Comparison of ENCODE assay signal across 8 cellular contexts in genomic region chr19:2270157-2270571, GRCh38. TPM values are rescaled to one million over a fixed set of nuclear protein-coding genes. Genes with fewer than 3 reads are reported as not detected.
DNase-seq lines count a peak whose midpoint lies in the region; ATAC-seq, FAIRE-seq and TF ChIP-seq lines count a peak whose summit lies in the region.

No MANE protein-coding gene starts in this region.

- H3K9ac ChIP-seq in MM.1S (ENCODE audit: low read length), result peak overlapping the region; percentile 97
- peak overlapping the region; percentile 92 to 98 for H3K9ac ChIP-seq in K562 (ENCODE audit: insufficient read depth in 1 of 2, low read depth in 2 of 2, low read length in 2 of 2)
- H3K9ac ChIP-seq in keratinocyte (ENCODE audit: control insufficient read depth, extremely low read depth, insufficient read depth, low read length), result peak overlapping the region; percentile 93

- CTCF ChIA-PET in AG04450 (lab: Charles Lee), result interaction anchor here (1.4 kb wide), 1 partner anchor 114 kb away, joined by 3 read pairs; no protein-coding TSS in a partner anchor
- CTCF ChIA-PET in K562 (lab: Yijun Ruan, JAX; ENCODE audit: low intra/inter-chr PET ratio), result no interaction called here

- no peak for TF ChIP-seq RAD21 in K562 (CRISPR knock-in tag; conservative IDR thresholded peaks at IDR 0.05 in 1 of 2, IDR thresholded peaks at IDR 0.05 in 1 of 2)

- no peak for FAIRE-seq in K562 (lab: Jason Lieb, UNC)
- FAIRE-seq in keratinocyte (lab: Jason Lieb, UNC), result no peak

- POLR2A ChIA-PET in AG04450 (lab: Yijun Ruan, JAX), result interaction anchor here (0.6 to 1.7 kb wide), 6 partner anchors 12 to 206 kb away, joined by 3 to 7 read pairs (median 3); partner anchors contain the start of genes GADD45B, PEAK3 and PLEKHJ1
- POLR2A ChIA-PET in K562 (lab: Yijun Ruan, JAX), result interaction anchor here (0.5 to 7.0 kb wide), 23 partner anchors 8 to 305 kb away, joined by 3 to 86 read pairs (median 4); partner anchors contain the start of genes AMH, PEAK3 and PLEKHJ1

- WGBS in K562 (ENCODE audit: insufficient coverage, low coverage, missing lambda C conversion rate), result under 1% methylated on average over 22 of the region's 51 CpGs

- DNase-seq in AG04450 (ENCODE audit: low read depth, low spot score) (no peak), MM.1S (peak; percentile 46), K562 (ENCODE audit: extremely low read depth in 1 of 4, low spot score in 3 of 4) (peak; percentile 57 to 65 (median 62)), keratinocyte (ENCODE audit: low read depth, low spot score) (no peak), NOMO-1 (lab: John Stamatoyannopoulos, UW; ENCODE audit: unreplicated experiment in 2 of 2) (no peak), NCI-H1436 treated with DMSO at 0.1 percent for 48 hours (lab: John Stamatoyannopoulos, UW) (no peak), SKM-1 (lab: John Stamatoyannopoulos, UW; ENCODE audit: unreplicated experiment) (no peak)
- DNase-seq in stimulated activated naive CD4-positive, alpha-beta T cell treated with Interleukin-2 at 50 U/mL for 16 hours (lab: John Stamatoyannopoulos, UW), result peak; percentile 40

- dilution Hi-C loops in keratinocyte (cut with MboI; ENCODE audit: extremely low pct_ligation_motif_present, low sequenced_read_pairs), result no loop called here

- peaks cover 11% of the 10 kb centered on the region; the same call in 1 of the 2 replicates for H3K9me3 ChIP-seq in AG04450 (ENCODE audit: control insufficient read depth, insufficient read depth, low read length)
- no peaks in the 10 kb centered on the region for H3K9me3 ChIP-seq in MM.1S (replicated peaks; ENCODE audit: insufficient read depth, low read length)
- H3K9me3 ChIP-seq in K562 (replicated peaks; ENCODE audit: control insufficient read depth, insufficient read depth, low read depth, low read length), result no peaks in the 10 kb centered on the region
- H3K9me3 ChIP-seq in keratinocyte (ENCODE audit: control insufficient read depth, low read depth, low read length), result no peaks in the 10 kb centered on the region

- TF ChIP-seq POLR2A in K562 (conservative IDR thresholded peaks at IDR 0.05), result no peak

- TF ChIP-seq EP300 in K562 (IDR thresholded peaks at IDR 0.05; ENCODE audit: low read length), result no peak

- H4K20me1 ChIP-seq in MM.1S (ENCODE audit: insufficient read depth, low read length), result peaks cover 38% of the 10 kb centered on the region
- peaks cover 47% of the 10 kb centered on the region for H4K20me1 ChIP-seq in K562 (replicated peaks; ENCODE audit: control insufficient read depth, insufficient read depth, low read length)
- H4K20me1 ChIP-seq in keratinocyte (ENCODE audit: control insufficient read depth, extremely low read depth, insufficient read depth, low read length), result peaks cover 33% of the 10 kb centered on the region

- H2AFZ ChIP-seq in MM.1S (ENCODE audit: low read length) (no peak overlapping the region), K562 (ENCODE audit: low read depth, low read length) (no peak overlapping the region), keratinocyte (ENCODE audit: control insufficient read depth, low read length) (no peak overlapping the region)

- no peak for TF ChIP-seq CTCF in AG04450 (IDR thresholded peaks at IDR 0.05; ENCODE audit: low read depth, low read length)
- TF ChIP-seq CTCF in MM.1S (IDR thresholded peaks at IDR 0.05; ENCODE audit: low read length), result no peak
- TF ChIP-seq CTCF in K562 (IDR thresholded peaks at IDR 0.05 in 2 of 3, conservative IDR thresholded peaks at IDR 0.05 in 1 of 3; ENCODE audit: insufficient read depth in 2 of 3, low read depth in 1 of 3, low read length in 3 of 3), result no peak
- no peak for TF ChIP-seq CTCF in keratinocyte (optimal IDR thresholded peaks at IDR 0.05 in 1 of 3, IDR thresholded peaks at IDR 0.05 in 1 of 3, conservative IDR thresholded peaks at IDR 0.05 in 1 of 3; ENCODE audit: extremely low read depth in 1 of 3, insufficient read depth in 2 of 3, low read length in 3 of 3)

- H3K36me3 ChIP-seq in MM.1S (replicated peaks; ENCODE audit: insufficient read depth, low read length) (peaks cover 17% of the 10 kb centered on the region), K562 (ENCODE audit: control insufficient read depth, insufficient read depth, low read length) (peaks cover 34% of the 10 kb centered on the region), keratinocyte (ENCODE audit: control insufficient read depth in 2 of 2, extremely low read depth in 1 of 2, insufficient read depth in 2 of 2, low read length in 2 of 2) (peaks cover 11 to 16% of the 10 kb centered on the region in 2 experiments)

- H3F3A ChIP-seq in MM.1S (ENCODE audit: insufficient read depth, low read length), result peaks cover 53% of the 10 kb centered on the region

- H3K27me3 ChIP-seq in AG04450 (ENCODE audit: control insufficient read depth, insufficient read depth, low read length) (no peaks in the 10 kb centered on the region), MM.1S (replicated peaks; ENCODE audit: insufficient read depth, low read length) (no peaks in the 10 kb centered on the region), K562 (ENCODE audit: control insufficient read depth in 2 of 2, insufficient read depth in 2 of 2, low read length in 2 of 2) (no peaks in the 10 kb centered on the region), keratinocyte (ENCODE audit: control insufficient read depth, extremely low read depth, insufficient read depth, low read length) (no peaks in the 10 kb centered on the region)

- H3K4me1 ChIP-seq in MM.1S (ENCODE audit: low read length) (peaks cover 40% of the 10 kb centered on the region), K562 (replicated peaks in 1 of 2; ENCODE audit: control insufficient read depth in 2 of 2, insufficient read depth in 2 of 2, low read length in 2 of 2) (peaks cover 25 to 79% of the 10 kb centered on the region in 2 experiments), keratinocyte (ENCODE audit: control insufficient read depth, extremely low read depth, insufficient read depth, low read length) (peaks cover 18% of the 10 kb centered on the region)

- no TSS peak for BruUV-seq in K562 (replicated peaks; lab: Mats Ljungman, UMichigan)

- H3K4me3 ChIP-seq in AG04450 (ENCODE audit: low read depth, low read length) (peak overlapping the region; percentile 98), MM.1S (ENCODE audit: low read length) (peak overlapping the region; percentile 98), K562 (peak overlapping the region; percentile 91), keratinocyte (ENCODE audit: control insufficient read depth in 2 of 3, extremely low read depth in 1 of 3, insufficient read depth in 2 of 3, low read depth in 1 of 3, low read length in 3 of 3) (peak overlapping the region; percentile 89 to 99 (median 93))

- H3K27ac ChIP-seq in AG04450 (ENCODE audit: low read depth, low read length) (peak overlapping the region; percentile 75), MM.1S (ENCODE audit: low read length) (peak overlapping the region; percentile 83), K562 (ENCODE audit: extremely low read depth, low read depth, low read length) (peak overlapping the region; percentile 94), keratinocyte (ENCODE audit: control insufficient read depth, insufficient read depth, low read length) (peak overlapping the region; percentile 79)

- peak; percentile 13 for ATAC-seq in K562

- H3K9me1 ChIP-seq in K562 (ENCODE audit: control insufficient read depth, insufficient read depth, low read length), result peaks cover 5% of the 10 kb centered on the region
- H3K9me1 ChIP-seq in keratinocyte (ENCODE audit: control insufficient read depth, extremely low read depth, insufficient read depth, low read length), result no peaks in the 10 kb centered on the region

- in situ Hi-C loops in K562 (cut with MboI), result loop anchor here (5.0 kb wide), 1 partner anchor 33 kb away; the partner anchor contains the start of genes PLEKHJ1 and SF3A2

- H3K4me2 ChIP-seq in MM.1S (ENCODE audit: low read depth, low read length) (peak overlapping the region; percentile 79), K562 (ENCODE audit: insufficient read depth, low read length) (peak overlapping the region; percentile 84; the same call in 1 of the 2 replicates), keratinocyte (ENCODE audit: control insufficient read depth, extremely low read depth, insufficient read depth, low read depth, low read length) (peak overlapping the region; percentile 27)

- no peaks in the 10 kb centered on the region for H3K9me2 ChIP-seq in MM.1S (replicated peaks; ENCODE audit: insufficient read depth, low read length)

- H3K79me2 ChIP-seq in MM.1S (ENCODE audit: low read length) (peaks cover 68% of the 10 kb centered on the region), K562 (ENCODE audit: control insufficient read depth, insufficient read depth, low read length) (peaks cover 65% of the 10 kb centered on the region), keratinocyte (ENCODE audit: control insufficient read depth, insufficient read depth, low read length) (peaks cover 44% of the 10 kb centered on the region)

- intact Hi-C loops in K562 (cut with micrococcal nuclease), result no loop called here

RNA-seq across cellular contexts. Expression of gene PEAK3, which starts 11.8 kb away (rescaled TPM):
- polyA plus RNA-seq in AG04450 (2011; rRNA removed) (0.04 TPM in 1 of 2 replicates, not detected in the other), K562 (2011; rRNA removed) (0.03 TPM in 1 of 2 replicates, not detected in the other), K562 (2014; fragmentation: Illumina TruSeq; extraction: Trizol) (0.06 TPM in 1 of 2 replicates, not detected in the other), K562 (2014; fragmentation: Nextera tagmentation; extraction: Ambion mirVana) (not detected), K562 (2014; rRNA removed) (0.07 TPM in 1 of 2 replicates, not detected in the other), keratinocyte (not detected in 3 replicates)
- polyA minus RNA-seq in AG04450 (2011; rRNA and poly(A)+ RNA removed), result not detected in 2 replicates
- 0.49 TPM in 1 of 2 replicates, not detected in the other for total RNA-seq in K562 (2011; cell fraction: chromatin; rRNA removed; ENCODE audit: low replicate concordance)
- 0.17 TPM in 1 of 2 replicates, not detected in the other for total RNA-seq in K562 (2011; cell fraction: nucleolus; rRNA removed)
- not detected in 2 replicates for total RNA-seq in K562 (2011; cell fraction: nucleoplasm; rRNA removed)
- total RNA-seq in K562 (2014; rRNA removed) (0.16 TPM in 1 of 2 replicates, not detected in the other), K562 (2014; rRNA removed; fragmentation: Illumina TruSeq; extraction: Trizol) (not detected in 2 replicates), K562 (2015; rRNA removed; fragmentation: Illumina TruSeq; extraction: Trizol) (not detected in 2 replicates), K562 (2021) (0.13 and 0.40 TPM in 2 replicates)
- not detected in 2 replicates for polyA plus RNA-seq in K562 (2011; cell fraction: cytosol; rRNA removed)
- polyA plus RNA-seq in K562 (2011; cell fraction: nucleus; rRNA removed), result 0.10 TPM in 1 of 2 replicates, not detected in the other
- 0.27 and 0.66 TPM in 2 replicates for polyA plus RNA-seq in K562 (2012)
- polyA minus RNA-seq in K562 (2011; rRNA and poly(A)+ RNA removed), result not detected in 2 replicates
- polyA minus RNA-seq in K562 (2011; cell fraction: cytosol; rRNA and poly(A)+ RNA removed), result not detected in 2 replicates
- 0.11 and 0.13 TPM in 2 replicates for polyA minus RNA-seq in K562 (2011; cell fraction: nucleus; rRNA and poly(A)+ RNA removed)
- not detected for polyA plus RNA-seq in keratinocyte (2011; ENCODE audit: low read depth)
- polyA plus RNA-seq in keratinocyte (2011; cell fraction: cytosol; rRNA removed), result not detected in 2 replicates
- not detected in 2 replicates for polyA plus RNA-seq in keratinocyte (2011; cell fraction: nucleus; rRNA removed)
- polyA plus RNA-seq in keratinocyte (2012; ENCODE audit: low replicate concordance), result 0.03 and 0.37 TPM in 2 replicates
- not detected in 3 replicates for polyA minus RNA-seq in keratinocyte
- polyA minus RNA-seq in keratinocyte (2011; cell fraction: cytosol; rRNA and poly(A)+ RNA removed), result not detected
- not detected in 2 replicates for polyA minus RNA-seq in keratinocyte (2011; cell fraction: nucleus; rRNA and poly(A)+ RNA removed)

RNA-seq across cellular contexts. Expression of gene JSRP1, which starts 13.9 kb away (rescaled TPM):
- not detected in 2 replicates for polyA plus RNA-seq in AG04450 (2011; rRNA removed)
- polyA minus RNA-seq in AG04450 (2011; rRNA and poly(A)+ RNA removed), result not detected in 2 replicates
- 1.7 TPM in 1 of 2 replicates, not detected in the other for total RNA-seq in K562 (2011; cell fraction: chromatin; rRNA removed; ENCODE audit: low replicate concordance)
- total RNA-seq in K562 (2011; cell fraction: nucleolus; rRNA removed), result 0.92 TPM in 1 of 2 replicates, not detected in the other
- total RNA-seq in K562 (2011; cell fraction: nucleoplasm; rRNA removed), result 2.7 TPM in 1 of 2 replicates, not detected in the other
- 0.29 TPM in 1 of 2 replicates, not detected in the other for total RNA-seq in K562 (2014; rRNA removed)
- total RNA-seq in K562 (2014; rRNA removed; fragmentation: Illumina TruSeq; extraction: Trizol), result 0.40 and 0.45 TPM in 2 replicates
- 0.51 and 0.57 TPM in 2 replicates for total RNA-seq in K562 (2015; rRNA removed; fragmentation: Illumina TruSeq; extraction: Trizol)
- 0.58 and 0.78 TPM in 2 replicates for total RNA-seq in K562 (2021)
- not detected in 2 replicates for polyA plus RNA-seq in K562 (2011; rRNA removed)
- polyA plus RNA-seq in K562 (2011; cell fraction: cytosol; rRNA removed), result 0.09 TPM in 1 of 2 replicates, not detected in the other
- polyA plus RNA-seq in K562 (2011; cell fraction: nucleus; rRNA removed), result 0.58 TPM in 1 of 2 replicates, not detected in the other
- polyA plus RNA-seq in K562 (2012), result 2.3 and 2.7 TPM in 2 replicates
- not detected in 2 replicates for polyA plus RNA-seq in K562 (2014; fragmentation: Illumina TruSeq; extraction: Trizol)
- polyA plus RNA-seq in K562 (2014; fragmentation: Nextera tagmentation; extraction: Ambion mirVana), result under 1 TPM in 1 of 2 experiments, not detected in 1; 0.08 TPM
- 1.2 and 2.1 TPM in 2 replicates for polyA plus RNA-seq in K562 (2014; rRNA removed)
- 0.63 TPM in 1 of 2 replicates, not detected in the other for polyA minus RNA-seq in K562 (2011; rRNA and poly(A)+ RNA removed)
- polyA minus RNA-seq in K562 (2011; cell fraction: cytosol; rRNA and poly(A)+ RNA removed), result not detected in 2 replicates
- 1.00 TPM in 1 of 2 replicates, not detected in the other for polyA minus RNA-seq in K562 (2011; cell fraction: nucleus; rRNA and poly(A)+ RNA removed)
- not detected in 3 replicates for polyA plus RNA-seq in keratinocyte
- polyA plus RNA-seq in keratinocyte (2011; ENCODE audit: low read depth), result not detected
- 0.27 TPM in 1 of 2 replicates, not detected in the other for polyA plus RNA-seq in keratinocyte (2011; cell fraction: cytosol; rRNA removed)
- polyA plus RNA-seq in keratinocyte (2011; cell fraction: nucleus; rRNA removed), result not detected in 2 replicates
- polyA plus RNA-seq in keratinocyte (2012; ENCODE audit: low replicate concordance), result 0.49 and 0.66 TPM in 2 replicates
- not detected in 3 replicates for polyA minus RNA-seq in keratinocyte
- not detected for polyA minus RNA-seq in keratinocyte (2011; cell fraction: cytosol; rRNA and poly(A)+ RNA removed)
- polyA minus RNA-seq in keratinocyte (2011; cell fraction: nucleus; rRNA and poly(A)+ RNA removed), result not detected in 2 replicates

RNA-seq across cellular contexts. Expression of gene AMH, which starts 21.0 kb away (rescaled TPM):
- polyA plus RNA-seq in AG04450 (2011; rRNA removed), result not detected in 2 replicates
- not detected in 2 replicates for polyA minus RNA-seq in AG04450 (2011; rRNA and poly(A)+ RNA removed)
- total RNA-seq in K562 (2011; cell fraction: chromatin; rRNA removed; ENCODE audit: low replicate concordance), result 14.5 and 62.7 TPM in 2 replicates
- 48.8 and 60.2 TPM in 2 replicates for total RNA-seq in K562 (2011; cell fraction: nucleolus; rRNA removed)
- total RNA-seq in K562 (2011; cell fraction: nucleoplasm; rRNA removed), result 25.7 and 35.6 TPM in 2 replicates
- total RNA-seq in K562 (2014; rRNA removed), result 9.4 and 10.7 TPM in 2 replicates
- total RNA-seq in K562 (2014; rRNA removed; fragmentation: Illumina TruSeq; extraction: Trizol), result 0.13 and 0.29 TPM in 2 replicates
- 2.6 and 3.5 TPM in 2 replicates for total RNA-seq in K562 (2015; rRNA removed; fragmentation: Illumina TruSeq; extraction: Trizol)
- total RNA-seq in K562 (2021), result 22.2 and 27.4 TPM in 2 replicates
- polyA plus RNA-seq in K562 (2011; rRNA removed), result 1.7 and 3.6 TPM in 2 replicates
- 2.2 and 9.1 TPM in 2 replicates for polyA plus RNA-seq in K562 (2011; cell fraction: cytosol; rRNA removed)
- polyA plus RNA-seq in K562 (2011; cell fraction: nucleus; rRNA removed), result 52.0 and 130 TPM in 2 replicates
- polyA plus RNA-seq in K562 (2012), result 14.9 and 33.7 TPM in 2 replicates
- polyA plus RNA-seq in K562 (2014; fragmentation: Illumina TruSeq; extraction: Trizol), result 1.5 and 4.0 TPM in 2 replicates
- not detected for polyA plus RNA-seq in K562 (2014; fragmentation: Nextera tagmentation; extraction: Ambion mirVana)
- 19.2 and 23.6 TPM in 2 replicates for polyA plus RNA-seq in K562 (2014; rRNA removed)
- polyA minus RNA-seq in K562 (2011; rRNA and poly(A)+ RNA removed), result 0.09 and 0.18 TPM in 2 replicates
- 2.0 and 3.7 TPM in 2 replicates for polyA minus RNA-seq in K562 (2011; cell fraction: cytosol; rRNA and poly(A)+ RNA removed)
- 5.4 and 8.2 TPM in 2 replicates for polyA minus RNA-seq in K562 (2011; cell fraction: nucleus; rRNA and poly(A)+ RNA removed)
- 0.02 to 0.15 TPM (median 0.07 TPM) in 3 replicates for polyA plus RNA-seq in keratinocyte
- 0.19 TPM for polyA plus RNA-seq in keratinocyte (2011; ENCODE audit: low read depth)
- not detected in 2 replicates for polyA plus RNA-seq in keratinocyte (2011; cell fraction: cytosol; rRNA removed)
- polyA plus RNA-seq in keratinocyte (2011; cell fraction: nucleus; rRNA removed), result 0.41 and 0.85 TPM in 2 replicates
- polyA plus RNA-seq in keratinocyte (2012; ENCODE audit: low replicate concordance), result 0.08 and 0.56 TPM in 2 replicates
- not detected in 3 replicates for polyA minus RNA-seq in keratinocyte
- polyA minus RNA-seq in keratinocyte (2011; cell fraction: cytosol; rRNA and poly(A)+ RNA removed), result not detected
- polyA minus RNA-seq in keratinocyte (2011; cell fraction: nucleus; rRNA and poly(A)+ RNA removed), result 0.21 and 0.54 TPM in 2 replicates

RNA-seq across cellular contexts. Expression of gene SF3A2, which starts 33.5 kb away (rescaled TPM):
- polyA plus RNA-seq in AG04450 (2011; rRNA removed) (7.0 and 9.5 TPM in 2 replicates), K562 (2011; rRNA removed) (7.9 and 21.0 TPM in 2 replicates), K562 (2014; fragmentation: Illumina TruSeq; extraction: Trizol) (44.6 and 119 TPM in 2 replicates), K562 (2014; fragmentation: Nextera tagmentation; extraction: Ambion mirVana) (under 1 TPM; 0.17 to 0.35 TPM), K562 (2014; rRNA removed) (45.9 and 46.7 TPM in 2 replicates), keratinocyte (4.7 to 24.1 TPM (median 4.7 TPM) in 3 replicates)
- polyA minus RNA-seq in AG04450 (2011; rRNA and poly(A)+ RNA removed), result 11.7 and 14.1 TPM in 2 replicates
- 112 and 366 TPM in 2 replicates for total RNA-seq in K562 (2011; cell fraction: chromatin; rRNA removed; ENCODE audit: low replicate concordance)
- 303 and 373 TPM in 2 replicates for total RNA-seq in K562 (2011; cell fraction: nucleolus; rRNA removed)
- total RNA-seq in K562 (2011; cell fraction: nucleoplasm; rRNA removed), result 182 TPM in 2 replicates
- total RNA-seq in K562 (2014; rRNA removed) (50.3 and 111 TPM in 2 replicates), K562 (2014; rRNA removed; fragmentation: Illumina TruSeq; extraction: Trizol) (4.5 and 5.8 TPM in 2 replicates), K562 (2015; rRNA removed; fragmentation: Illumina TruSeq; extraction: Trizol) (22.8 and 30.6 TPM in 2 replicates), K562 (2021) (181 and 194 TPM in 2 replicates)
- 11.3 and 12.6 TPM in 2 replicates for polyA plus RNA-seq in K562 (2011; cell fraction: cytosol; rRNA removed)
- polyA plus RNA-seq in K562 (2011; cell fraction: nucleus; rRNA removed), result 164 and 237 TPM in 2 replicates
- 142 and 173 TPM in 2 replicates for polyA plus RNA-seq in K562 (2012)
- 8.5 and 10.2 TPM in 2 replicates for polyA minus RNA-seq in K562 (2011; rRNA and poly(A)+ RNA removed)
- polyA minus RNA-seq in K562 (2011; cell fraction: cytosol; rRNA and poly(A)+ RNA removed), result 49.6 and 76.1 TPM in 2 replicates
- polyA minus RNA-seq in K562 (2011; cell fraction: nucleus; rRNA and poly(A)+ RNA removed), result 127 and 137 TPM in 2 replicates
- polyA plus RNA-seq in keratinocyte (2011; ENCODE audit: low read depth), result 41.0 TPM
- 6.9 and 16.1 TPM in 2 replicates for polyA plus RNA-seq in keratinocyte (2011; cell fraction: cytosol; rRNA removed)
- 17.1 and 21.8 TPM in 2 replicates for polyA plus RNA-seq in keratinocyte (2011; cell fraction: nucleus; rRNA removed)
- polyA plus RNA-seq in keratinocyte (2012; ENCODE audit: low replicate concordance), result 40.1 and 59.6 TPM in 2 replicates
- polyA minus RNA-seq in keratinocyte, result 6.7 to 25.7 TPM (median 7.2 TPM) in 3 replicates
- 37.4 TPM for polyA minus RNA-seq in keratinocyte (2011; cell fraction: cytosol; rRNA and poly(A)+ RNA removed)
- 31.1 and 35.7 TPM in 2 replicates for polyA minus RNA-seq in keratinocyte (2011; cell fraction: nucleus; rRNA and poly(A)+ RNA removed)

RNA-seq across cellular contexts. Expression of gene PLEKHJ1, which starts 34.0 kb away (rescaled TPM):
- polyA plus RNA-seq in AG04450 (2011; rRNA removed) (38.7 and 39.3 TPM in 2 replicates), K562 (2011; rRNA removed) (65.9 and 80.2 TPM in 2 replicates), K562 (2014; fragmentation: Illumina TruSeq; extraction: Trizol) (45.9 and 72.0 TPM in 2 replicates), K562 (2014; fragmentation: Nextera tagmentation; extraction: Ambion mirVana) (1 to 10 TPM; 1.5 to 6.8 TPM), K562 (2014; rRNA removed) (188 and 193 TPM in 2 replicates), keratinocyte (36.8 to 53.1 TPM (median 46.8 TPM) in 3 replicates)
- polyA minus RNA-seq in AG04450 (2011; rRNA and poly(A)+ RNA removed), result 21.1 and 30.5 TPM in 2 replicates
- 32.2 and 114 TPM in 2 replicates for total RNA-seq in K562 (2011; cell fraction: chromatin; rRNA removed; ENCODE audit: low replicate concordance)
- 171 and 174 TPM in 2 replicates for total RNA-seq in K562 (2011; cell fraction: nucleolus; rRNA removed)
- total RNA-seq in K562 (2011; cell fraction: nucleoplasm; rRNA removed), result 85.7 and 89.1 TPM in 2 replicates
- total RNA-seq in K562 (2014; rRNA removed) (176 and 229 TPM in 2 replicates), K562 (2014; rRNA removed; fragmentation: Illumina TruSeq; extraction: Trizol) (55.6 and 55.7 TPM in 2 replicates), K562 (2015; rRNA removed; fragmentation: Illumina TruSeq; extraction: Trizol) (63.9 and 65.6 TPM in 2 replicates), K562 (2021) (127 and 140 TPM in 2 replicates)
- 131 and 202 TPM in 2 replicates for polyA plus RNA-seq in K562 (2011; cell fraction: cytosol; rRNA removed)
- polyA plus RNA-seq in K562 (2011; cell fraction: nucleus; rRNA removed), result 161 and 204 TPM in 2 replicates
- 127 and 153 TPM in 2 replicates for polyA plus RNA-seq in K562 (2012)
- 12.0 and 14.7 TPM in 2 replicates for polyA minus RNA-seq in K562 (2011; rRNA and poly(A)+ RNA removed)
- 24.0 and 24.1 TPM in 2 replicates for polyA minus RNA-seq in K562 (2011; cell fraction: cytosol; rRNA and poly(A)+ RNA removed)
- polyA minus RNA-seq in K562 (2011; cell fraction: nucleus; rRNA and poly(A)+ RNA removed), result 31.9 and 32.4 TPM in 2 replicates
- polyA plus RNA-seq in keratinocyte (2011; ENCODE audit: low read depth), result 25.8 TPM
- 23.6 and 46.0 TPM in 2 replicates for polyA plus RNA-seq in keratinocyte (2011; cell fraction: cytosol; rRNA removed)
- polyA plus RNA-seq in keratinocyte (2011; cell fraction: nucleus; rRNA removed), result 64.9 and 73.8 TPM in 2 replicates
- 34.3 and 44.2 TPM in 2 replicates for polyA plus RNA-seq in keratinocyte (2012; ENCODE audit: low replicate concordance)
- 16.2 to 34.2 TPM (median 19.7 TPM) in 3 replicates for polyA minus RNA-seq in keratinocyte
- polyA minus RNA-seq in keratinocyte (2011; cell fraction: cytosol; rRNA and poly(A)+ RNA removed), result 25.3 TPM
- polyA minus RNA-seq in keratinocyte (2011; cell fraction: nucleus; rRNA and poly(A)+ RNA removed), result 15.6 and 19.9 TPM in 2 replicates

Comparison
In these comparisons a context has a peak if more than half of its experiments do, and no peak if none do; other contexts are left out.
1. DNase-seq: peak in MM.1S (single experiment), K562 (4 of 4) and stimulated activated naive CD4-positive, alpha-beta T cell treated with Interleukin-2 at 50 U/mL for 16 hours (single experiment); none in AG04450 (single experiment), keratinocyte (single experiment), NOMO-1 (0 of 2), NCI-H1436 treated with DMSO at 0.1 percent for 48 hours (single experiment) and SKM-1 (single experiment).
2. H3K4me2 ChIP-seq: peak in every context shown above with its lines; median percentile 84 in K562; 79 in MM.1S; 27 in keratinocyte.
3. Peak in every context shown above with its lines, with median percentiles within 50 percentile points of each other: H3K27ac ChIP-seq, H3K4me3 ChIP-seq and H3K9ac ChIP-seq.